In genomic region chr20:38937978-38938473, GRCh38 we compare ENCODE assay signal across 13 cellular contexts.
"Had no signal": no experiment of that assay in that cellular context is flagged by ENCODE, and none has a peak within 500 bp of the region (broad histone marks: within the 10 kb centered on the region; RNA-seq: fewer than 3 reads in every experiment).

No MANE protein-coding gene starts in this region.

- H3K4me3 ChIP-seq: breast epithelium, gastroesophageal sphincter, thyroid gland, uterus had no signal

- DNase-seq: activated CD4-positive, alpha-beta T cell treated with anti-CD3 and anti-CD28 coated beads for 1 hour; activated CD4-positive, alpha-beta T cell treated with anti-CD3 and anti-CD28 coated beads, Interleukin-2, amount 50 U/mL, for 48 hours; activated CD8-positive, alpha-beta memory T cell treated with anti-CD3 and anti-CD28 coated beads, Interleukin-2, amount 10 ng/mL, durations not matched to agents 7 days and 5 days; activated naive CD8-positive, alpha-beta T cell treated with anti-CD3 and anti-CD28 coated beads, Interleukin-2, amount 10 ng/mL, durations not matched to agents 7 days and 5 days; activated T-cell treated with anti-CD3 and anti-CD28 coated beads, Interleukin-2, amount 50 U/mL, for 48 hours; anterior cingulate cortex; kidney; mesendoderm; nephron progenitor cell; thyroid gland; uterus had no signal

- H3K27ac ChIP-seq: breast epithelium, thyroid gland, uterus had no signal
